ENCODE assay signal across 25 cellular contexts in genomic region chr5:163189023-163189553, GRCh38.
DNase-seq lines count a peak whose midpoint lies in the region; ATAC-seq, FAIRE-seq and TF ChIP-seq lines count a peak whose summit lies in the region.
"Had no signal": no experiment of that assay in that cellular context is flagged by ENCODE, and none has a peak within 500 bp of the region (broad histone marks: within the 10 kb centered on the region; RNA-seq: fewer than 3 reads in every experiment).

No MANE protein-coding gene starts in this region.

- FAIRE-seq in astrocyte (lab: Jason Lieb, UNC) = no peak
- FAIRE-seq: A549 had no signal

- no peak overlapping the region for H2BK120ac ChIP-seq in mesendoderm (ENCODE audit: low read depth, low read length)

- H3K36me3 ChIP-seq in astrocyte (ENCODE audit: insufficient read depth, low read length) = no peaks in the 10 kb centered on the region
- no peaks in the 10 kb centered on the region for H3K36me3 ChIP-seq in mesendoderm (ENCODE audit: control insufficient read depth, insufficient read depth, low read length)

- no peak overlapping the region for H3K4me3 ChIP-seq in astrocyte (ENCODE audit: insufficient read depth, low read depth, low read length)
- H3K4me3 ChIP-seq in mesendoderm (ENCODE audit: low read length) = no peak overlapping the region
- H3K4me3 ChIP-seq: A549 had no signal

- H3K18ac ChIP-seq in mesendoderm (ENCODE audit: low read length) = no peak overlapping the region

- H3K36me3 Mint-ChIP-seq in astrocyte (ENCODE audit: low read depth, unreplicated experiment) = no peaks in the 10 kb centered on the region
- H3K36me3 Mint-ChIP-seq: CD8-positive, alpha-beta T cell had no signal

- peaks cover 2% of the 10 kb centered on the region for H3K9me3 ChIP-seq in astrocyte (ENCODE audit: insufficient read depth, low read depth, low read length)
- H3K9me3 ChIP-seq: A549, Caco-2 had no signal

- no peak overlapping the region for H3K4me3 Mint-ChIP-seq in astrocyte (ENCODE audit: unreplicated experiment)
- H3K4me3 Mint-ChIP-seq: CD8-positive, alpha-beta T cell; T-helper 1 cell treated with Interleukin-12 subunit alpha and Interleukin-12 subunit beta and Interleukin-4 antibody, amounts not matched to agents 30 μg/mL and 1 μg/mL, for 36 hours had no signal

- ATAC-seq in GM19463 (IDR thresholded peaks at IDR 0.05; ENCODE audit: unreplicated experiment) (peak; percentile 41), SK-N-SH treated with all-trans-retinoic acid at 6 μM for 48 hours (no peak), GM18907 (IDR thresholded peaks at IDR 0.05; ENCODE audit: unreplicated experiment) (no peak)
- ATAC-seq: A549; CD8-positive, alpha-beta T cell; HCT116; Panc1 had no signal

- H3K56ac ChIP-seq in mesendoderm (ENCODE audit: low read length) = no peak overlapping the region

- no peak overlapping the region for H3K23ac ChIP-seq in mesendoderm (ENCODE audit: low read length)

- no peak for TF ChIP-seq CTCF in astrocyte (IDR thresholded peaks at IDR 0.05; ENCODE audit: insufficient read depth, low read depth, low read length)

- no peak overlapping the region for H2BK5ac ChIP-seq in mesendoderm (ENCODE audit: low read length)

- no peaks in the 10 kb centered on the region for H3K9me3 Mint-ChIP-seq in astrocyte (ENCODE audit: unreplicated experiment)

- no CpG with 5 or more reads among the region's 2 CpGs for WGBS in mesendoderm (ENCODE audit: extremely low coverage, insufficient coverage, low lambda C conversion rate)

- H4K8ac ChIP-seq in mesendoderm (ENCODE audit: low read depth, low read length) = no peak overlapping the region

- DNase-seq in NCI-H460 (ENCODE audit: extremely low read depth, low read depth) (peak; percentile 16), astrocyte (ENCODE audit: low read depth) (no peak), mesendoderm (peak; percentile 31), G401 (ENCODE audit: low spot score) (no peak)
- DNase-seq in central memory CD4-positive, alpha-beta T cell = no peak
- DNase-seq: C1 segment of cervical spinal cord; Caco-2; CD8-positive, alpha-beta T cell; EL; GOT3; NCI-H1105 treated with DMSO at 0.1 percent for 48 hours; NCI-H146; NCI-H2029; NCI-H446; NCI-H526 treated with DMSO at 0.1 percent for 48 hours; SHP77 treated with DMSO at 0.1 percent for 48 hours; SW 1271 had no signal

- H3K4me1 ChIP-seq in astrocyte (ENCODE audit: insufficient read depth, low read length) (no peaks in the 10 kb centered on the region), mesendoderm (ENCODE audit: control insufficient read depth, low read depth, low read length) (peaks cover 2% of the 10 kb centered on the region)
- H3K4me1 ChIP-seq: A549, Caco-2 had no signal

- H3K27ac ChIP-seq in astrocyte (ENCODE audit: low read depth, low read length) (no peak overlapping the region), mesendoderm (ENCODE audit: low read depth, low read length) (no peak overlapping the region)
- H3K27ac ChIP-seq: A549, RWPE1 had no signal

- H3K27me3 Mint-ChIP-seq in astrocyte (ENCODE audit: low read depth, unreplicated experiment) = no peaks in the 10 kb centered on the region

- H3K27me3 ChIP-seq in astrocyte (ENCODE audit: insufficient read depth, low read length) (no peaks in the 10 kb centered on the region), mesendoderm (ENCODE audit: insufficient read depth, low read length, poor library complexity) (no peaks in the 10 kb centered on the region)

- H3K4me2 ChIP-seq in astrocyte (ENCODE audit: low read length) (no peak overlapping the region), mesendoderm (ENCODE audit: low read length) (no peak overlapping the region)
- H3K4me2 ChIP-seq: A549 had no signal

- no peaks in the 10 kb centered on the region for H4K20me1 ChIP-seq in astrocyte (ENCODE audit: insufficient read depth, low read length)

- H3K9ac ChIP-seq in astrocyte (ENCODE audit: low read length) = no peak overlapping the region
- H3K9ac ChIP-seq in mesendoderm (ENCODE audit: low read length) = no peak overlapping the region

- peaks cover 9% of the 10 kb centered on the region for H3K4me1 Mint-ChIP-seq in astrocyte (ENCODE audit: low read depth, unreplicated experiment)

- no peak overlapping the region for H3K4ac ChIP-seq in mesendoderm (ENCODE audit: low read depth, low read length)

- H2AFZ ChIP-seq in astrocyte (ENCODE audit: low read depth, low read length) = no peak overlapping the region

- no peak overlapping the region for H2BK15ac ChIP-seq in mesendoderm (replicated peaks; ENCODE audit: low read depth)

- H3K27ac Mint-ChIP-seq in astrocyte (ENCODE audit: unreplicated experiment) = peak overlapping the region; percentile 82
- H3K27ac Mint-ChIP-seq: CD8-positive, alpha-beta T cell; T-helper 1 cell treated with Interleukin-12 subunit alpha and Interleukin-12 subunit beta and Interleukin-4 antibody, amounts not matched to agents 30 μg/mL and 1 μg/mL, for 36 hours had no signal

- H3K79me1 ChIP-seq in mesendoderm (ENCODE audit: low read length) = no peaks in the 10 kb centered on the region

- no peak overlapping the region for H4K5ac ChIP-seq in mesendoderm (ENCODE audit: low read length)

- H2AK5ac ChIP-seq in mesendoderm (ENCODE audit: low read length) = no peak overlapping the region

- H3K79me2 ChIP-seq in astrocyte (ENCODE audit: insufficient read depth, low read length) (no peaks in the 10 kb centered on the region), mesendoderm (ENCODE audit: control insufficient read depth, insufficient read depth, low read length) (no peaks in the 10 kb centered on the region)

- in situ Hi-C loops in G401 (cut with HindIII; ENCODE audit: low sequenced_read_pairs) = no loop called here

TF ChIP-seq in SK-N-SH treated with all-trans-retinoic acid at 6 μM for 48 hours, 23 proteins besides CTCF, POLR2A, EP300 and RAD21 (continues in another document):
- TF ChIP-seq PPARA (CRISPR knock-in tag; IDR thresholded peaks at IDR 0.05; ENCODE audit: borderline replicate concordance) = no peak
- TF ChIP-seq CSRNP3 (CRISPR knock-in tag; IDR thresholded peaks at IDR 0.05) = no peak
- TF ChIP-seq ZC3H10 (CRISPR knock-in tag; IDR thresholded peaks at IDR 0.05) = no peak
- TF ChIP-seq ARNTL (CRISPR knock-in tag; IDR thresholded peaks at IDR 0.05; ENCODE audit: borderline replicate concordance, low read depth) = no peak
- TF ChIP-seq ZFP30 (CRISPR knock-in tag; IDR thresholded peaks at IDR 0.05) = no peak
- no peak for TF ChIP-seq ZNF8 (CRISPR knock-in tag; IDR thresholded peaks at IDR 0.05)
- TF ChIP-seq CSDC2 (CRISPR knock-in tag; IDR thresholded peaks at IDR 0.05) = no peak
- no peak for TF ChIP-seq PATZ1 (CRISPR knock-in tag; IDR thresholded peaks at IDR 0.05; ENCODE audit: borderline replicate concordance)
- no peak for TF ChIP-seq ESRRG (CRISPR knock-in tag; IDR thresholded peaks at IDR 0.05)
- TF ChIP-seq SNAI2 (CRISPR knock-in tag; IDR thresholded peaks at IDR 0.05) = no peak
- no peak for TF ChIP-seq TCF4 (CRISPR knock-in tag; IDR thresholded peaks at IDR 0.05; ENCODE audit: borderline replicate concordance)
- no peak for TF ChIP-seq ISL1 (CRISPR knock-in tag; IDR thresholded peaks at IDR 0.05)
- no peak for TF ChIP-seq GLIS3 (CRISPR knock-in tag; IDR thresholded peaks at IDR 0.05)
- no peak for TF ChIP-seq ZNF70 (CRISPR knock-in tag; IDR thresholded peaks at IDR 0.05)
- TF ChIP-seq TOX (CRISPR knock-in tag; IDR thresholded peaks at IDR 0.05; ENCODE audit: borderline replicate concordance) = no peak
- no peak for TF ChIP-seq ZNF565 (CRISPR knock-in tag; conservative IDR thresholded peaks at IDR 0.05; ENCODE audit: low read depth)
- no peak for TF ChIP-seq BACH2 (CRISPR knock-in tag; IDR thresholded peaks at IDR 0.05; ENCODE audit: borderline replicate concordance)

Comparison
In these comparisons a context has a peak if more than half of its experiments do, and no peak if none do; other contexts are left out.
1. DNase-seq: peak in NCI-H460 (single experiment) and mesendoderm (single experiment); none in astrocyte (single experiment), central memory CD4-positive, alpha-beta T cell (single experiment) and G401 (single experiment).